ENCODE assay signal across 16 cellular contexts in the genomic region with DNA sequence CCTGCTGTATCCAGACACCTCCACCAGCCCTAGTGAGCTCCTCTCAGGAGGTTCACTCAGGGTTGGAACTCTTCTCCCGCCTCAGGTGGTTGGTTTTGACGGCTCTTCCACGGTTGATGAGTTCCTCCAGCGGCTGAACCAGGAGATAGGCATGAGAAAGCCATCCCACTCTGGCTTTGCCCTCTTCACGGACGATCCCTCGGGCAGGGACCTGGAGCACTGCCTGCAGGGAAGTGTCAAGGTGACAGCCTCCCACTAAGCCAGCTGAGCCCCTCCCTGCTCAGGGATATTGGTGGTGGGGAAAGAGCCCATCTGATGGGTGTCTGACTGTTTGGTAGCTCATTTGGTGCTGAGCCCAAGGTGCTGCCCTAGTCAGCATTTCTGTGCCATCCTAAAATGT. TPM values are rescaled to one million over a fixed set of nuclear protein-coding genes. Genes with fewer than 3 reads are reported as not detected.
DNase-seq lines count a peak whose midpoint lies in the region; ATAC-seq and TF ChIP-seq lines count a peak whose summit lies in the region.
"Had no signal": no experiment of that assay in that cellular context is flagged by ENCODE, and none has a peak within 500 bp of the region (broad histone marks: within the 10 kb centered on the region; RNA-seq: fewer than 3 reads in every experiment).

No MANE protein-coding gene starts in this region.

- H3K9me3 Mint-ChIP-seq in activated naive CD8-positive, alpha-beta T cell treated with anti-CD3 and anti-CD28 coated beads, Interleukin-2, amount 10 ng/mL, durations not matched to agents 7 days and 5 days = no peaks in the 10 kb centered on the region
- no peaks in the 10 kb centered on the region for H3K9me3 Mint-ChIP-seq in activated naive CD8-positive, alpha-beta T cell treated with anti-CD3 and anti-CD28 coated beads, Interleukin-2, amount 50 U/mL, for 24 hours
- H3K9me3 Mint-ChIP-seq: CD14-positive monocyte; CD4-positive, alpha-beta memory T cell had no signal

- peak; percentile 13 for DNase-seq in activated naive CD8-positive, alpha-beta T cell treated with anti-CD3 and anti-CD28 coated beads, Interleukin-2, amount 10 ng/mL, durations not matched to agents 7 days and 5 days
- DNase-seq in activated naive CD8-positive, alpha-beta T cell treated with anti-CD3 and anti-CD28 coated beads, Interleukin-2, amount 50 U/mL, for 24 hours = no peak
- peak; percentile 81 for DNase-seq in mesenteric fat pad (ENCODE audit: low spot score)
- peak; percentile 51 for DNase-seq in spleen
- DNase-seq: 8988T; CD4-positive, alpha-beta memory T cell; DMS79 treated with DMSO at 0.1 percent for 48 hours; GF-D8; GM23248 had no signal

- 87 to 93% (median 90%) methylated on average over 7 of the region's 7 CpGs for WGBS in spleen, 5 donors

- no peaks in the 10 kb centered on the region for H3K4me1 ChIP-seq in spleen
- H3K4me1 ChIP-seq: BLaER1, HAP-1 had no signal

- H3K27me3 Mint-ChIP-seq in activated naive CD8-positive, alpha-beta T cell treated with anti-CD3 and anti-CD28 coated beads, Interleukin-2, amount 10 ng/mL, durations not matched to agents 7 days and 5 days = no peaks in the 10 kb centered on the region
- H3K27me3 Mint-ChIP-seq in activated naive CD8-positive, alpha-beta T cell treated with anti-CD3 and anti-CD28 coated beads, Interleukin-2, amount 50 U/mL, for 24 hours = no peaks in the 10 kb centered on the region
- H3K27me3 Mint-ChIP-seq: CD4-positive, alpha-beta memory T cell had no signal

- POLR2A ChIA-PET in activated naive CD8-positive, alpha-beta T cell treated with anti-CD3 and anti-CD28 coated beads, Interleukin-2, amount 10 ng/mL, durations not matched to agents 7 days and 5 days (lab: Charles Lee) = no interaction called here

- H3K27me3 ChIP-seq in spleen (replicated peaks in 1 of 7) = no peaks in the 10 kb centered on the region
- H3K27me3 ChIP-seq: BLaER1 had no signal

- H3K4me3 ChIP-seq in spleen = no peak overlapping the region
- H3K4me3 ChIP-seq: BLaER1, GM23248, HAP-1 had no signal

- H3K27ac Mint-ChIP-seq in activated naive CD8-positive, alpha-beta T cell treated with anti-CD3 and anti-CD28 coated beads, Interleukin-2, amount 10 ng/mL, durations not matched to agents 7 days and 5 days = no peak overlapping the region
- no peak overlapping the region for H3K27ac Mint-ChIP-seq in activated naive CD8-positive, alpha-beta T cell treated with anti-CD3 and anti-CD28 coated beads, Interleukin-2, amount 50 U/mL, for 24 hours
- H3K27ac Mint-ChIP-seq: CD4-positive, alpha-beta memory T cell had no signal

- TF ChIP-seq CTCF in spleen (IDR thresholded peaks at IDR 0.05 in 8 of 11, conservative IDR thresholded peaks at IDR 0.05 in 3 of 11) = no peak

- no peak for ATAC-seq in activated naive CD8-positive, alpha-beta T cell treated with anti-CD3 and anti-CD28 coated beads, Interleukin-2, amount 10 ng/mL, durations not matched to agents 7 days and 5 days (ENCODE audit: low read depth)
- no peak for ATAC-seq in activated naive CD8-positive, alpha-beta T cell treated with anti-CD3 and anti-CD28 coated beads, Interleukin-2, amount 50 U/mL, for 24 hours
- ATAC-seq in GM18858 (IDR thresholded peaks at IDR 0.05; ENCODE audit: unreplicated experiment) = no peak
- ATAC-seq in GM19463 (IDR thresholded peaks at IDR 0.05; ENCODE audit: unreplicated experiment) = no peak
- ATAC-seq in HG03378 (IDR thresholded peaks at IDR 0.05; ENCODE audit: unreplicated experiment) = no peak

- H3K36me3 ChIP-seq in spleen = peaks cover 0 to 7% (median 0%) of the 10 kb centered on the region in 6 donors
- H3K36me3 ChIP-seq: BLaER1 had no signal

- no peaks in the 10 kb centered on the region for H3K36me3 Mint-ChIP-seq in activated naive CD8-positive, alpha-beta T cell treated with anti-CD3 and anti-CD28 coated beads, Interleukin-2, amount 10 ng/mL, durations not matched to agents 7 days and 5 days
- H3K36me3 Mint-ChIP-seq in activated naive CD8-positive, alpha-beta T cell treated with anti-CD3 and anti-CD28 coated beads, Interleukin-2, amount 50 U/mL, for 24 hours (ENCODE audit: low read depth) = no peaks in the 10 kb centered on the region
- H3K36me3 Mint-ChIP-seq: CD14-positive monocyte; CD4-positive, alpha-beta memory T cell had no signal

- H3K4me3 Mint-ChIP-seq in activated naive CD8-positive, alpha-beta T cell treated with anti-CD3 and anti-CD28 coated beads, Interleukin-2, amount 10 ng/mL, durations not matched to agents 7 days and 5 days = no peak overlapping the region
- H3K4me3 Mint-ChIP-seq in activated naive CD8-positive, alpha-beta T cell treated with anti-CD3 and anti-CD28 coated beads, Interleukin-2, amount 50 U/mL, for 24 hours = no peak overlapping the region
- H3K4me3 Mint-ChIP-seq: CD14-positive monocyte; CD4-positive, alpha-beta memory T cell had no signal

- H3K27ac ChIP-seq in spleen = no peak overlapping the region
- H3K27ac ChIP-seq: BLaER1, GM23248, HL-60 had no signal

- no peaks in the 10 kb centered on the region for H3K9me3 ChIP-seq in spleen
- H3K9me3 ChIP-seq: BLaER1, HAP-1 had no signal

- H3K4me1 Mint-ChIP-seq in activated naive CD8-positive, alpha-beta T cell treated with anti-CD3 and anti-CD28 coated beads, Interleukin-2, amount 10 ng/mL, durations not matched to agents 7 days and 5 days = peaks cover 3% of the 10 kb centered on the region
- H3K4me1 Mint-ChIP-seq in activated naive CD8-positive, alpha-beta T cell treated with anti-CD3 and anti-CD28 coated beads, Interleukin-2, amount 50 U/mL, for 24 hours = no peaks in the 10 kb centered on the region
- H3K4me1 Mint-ChIP-seq: CD4-positive, alpha-beta memory T cell had no signal

- intact Hi-C loops in spleen (cut with DNase I; ENCODE audit: low total_unique reads) = loop anchor here (10.0 kb wide), 1 partner anchor 85 kb away; no protein-coding TSS in a partner anchor

- no peak for TF ChIP-seq POLR2A in spleen (IDR thresholded peaks at IDR 0.05)

RNA-seq across cellular contexts. Expression of a gene that starts 20.4 kb away (rescaled TPM):
- total RNA-seq in activated naive CD8-positive, alpha-beta T cell treated with anti-CD3 and anti-CD28 coated beads, Interleukin-2, amount 10 ng/mL, durations not matched to agents 7 days and 5 days = 10 to 100 TPM; 22.9 to 24.9 TPM
- total RNA-seq in mesenteric fat pad = 16.9 TPM
- total RNA-seq in spleen = 10 to 100 TPM; 16.3 to 43.1 (median 23.4) TPM
- polyA plus RNA-seq in spleen = 10 to 100 TPM; 21.9 to 30.0 (median 24.8) TPM

RNA-seq across cellular contexts. Expression of a gene that starts 40.1 kb away (rescaled TPM):
- total RNA-seq in activated naive CD8-positive, alpha-beta T cell treated with anti-CD3 and anti-CD28 coated beads, Interleukin-2, amount 10 ng/mL, durations not matched to agents 7 days and 5 days = 1 to 10 TPM; 1.3 to 2.6 TPM
- 6.6 TPM for total RNA-seq in mesenteric fat pad
- total RNA-seq in spleen = 1 to 10 TPM in 6 of 7 donors, under 1 TPM in 1; 0.80 to 4.7 (median 1.8) TPM
- 1 to 10 TPM in 1 of 3 donors, under 1 TPM in 2; 0.64 to 1.0 (median 0.82) TPM for polyA plus RNA-seq in spleen

RNA-seq across cellular contexts. Expression of a gene that starts 46.5 kb away (rescaled TPM):
- total RNA-seq in activated naive CD8-positive, alpha-beta T cell treated with anti-CD3 and anti-CD28 coated beads, Interleukin-2, amount 10 ng/mL, durations not matched to agents 7 days and 5 days = 1 to 10 TPM in 1 of 2 experiments, under 1 TPM in 1; 0.68 to 1.0 TPM
- total RNA-seq in mesenteric fat pad = 6.8 TPM
- 1 to 10 TPM; 1.7 to 7.1 (median 5.0) TPM for total RNA-seq in spleen
- polyA plus RNA-seq in spleen = 1 to 10 TPM in 2 of 3 donors, under 1 TPM in 1; 0.56 to 5.1 (median 1.1) TPM
- polyA plus RNA-seq: CD14-positive monocyte had no signal
